8 cellular contexts compared by ENCODE assay signal in genomic region chr15:52558196-52558595, GRCh38. TPM values are rescaled to one million over a fixed set of nuclear protein-coding genes. Genes with fewer than 3 reads are reported as not detected.
A peak's percentile ranks its signal among the peaks of the same experiment; 100 is the strongest.
DNase-seq lines count a peak whose midpoint lies in the region; ATAC-seq and TF ChIP-seq lines count a peak whose summit lies in the region.

No MANE protein-coding gene starts in this region.

- H3K4me1 ChIP-seq in lower lobe of right lung (peaks cover 64% of the 10 kb centered on the region), OCI-LY7 (ENCODE audit: insufficient read depth, low read length, poor library complexity, severe bottlenecking) (peaks cover 7% of the 10 kb centered on the region), spleen (peaks cover 3 to 88% (median 68%) of the 10 kb centered on the region in 6 donors), heart right ventricle (peaks cover 3 to 85% (median 65%) of the 10 kb centered on the region in 9 donors)

- ATAC-seq in GM21423 (IDR thresholded peaks at IDR 0.05; ENCODE audit: unreplicated experiment), result peak; percentile 75
- peak; percentile 80 to 81 for ATAC-seq in activated T-cell treated with anti-CD3 and anti-CD28 coated beads, Interleukin-2, amount 50 U/mL, for 72 hours (replicated peaks in 1 of 2)
- ATAC-seq in lower lobe of right lung, result peak; percentile 32 to 67
- ATAC-seq in heart right ventricle, result no peak

- no peak overlapping the region for H2AFZ ChIP-seq in OCI-LY7 (ENCODE audit: low read length)

- H3K27ac ChIP-seq in lower lobe of right lung (no peak overlapping the region), OCI-LY7 (ENCODE audit: low read depth, low read length, poor library complexity, severe bottlenecking) (no peak overlapping the region), spleen (no peak overlapping the region), heart right ventricle (peak overlapping the region in 1 of 10 donors; percentile 23)

- intact Hi-C loops in CD14-positive monocyte (cut with micrococcal nuclease), result no loop called here
- intact Hi-C loops in lower lobe of right lung (cut with DNase I), result no loop called here
- intact Hi-C loops in OCI-LY7 (cut with micrococcal nuclease; ENCODE audit: unreplicated experiment), result no loop called here
- intact Hi-C loops in spleen (cut with DNase I; ENCODE audit: low total_unique reads), result no loop called here
- intact Hi-C loops in heart right ventricle (cut with DNase I), result no loop called here

- TF ChIP-seq POLR2A in spleen (IDR thresholded peaks at IDR 0.05), result no peak

- CTCF ChIA-PET in OCI-LY7 (lab: Charles Lee; ENCODE audit: unreplicated experiment), result interaction anchor here (1.0 kb wide), 1 partner anchor 255 kb away, joined by 5 read pairs; no protein-coding TSS in a partner anchor

- no peaks in the 10 kb centered on the region for H3K9me2 ChIP-seq in OCI-LY7 (ENCODE audit: insufficient read depth, low read length)

- peaks cover 25 to 41% of the 10 kb centered on the region in 2 donors for H3K36me3 Mint-ChIP-seq in CD14-positive monocyte
- peaks cover 7 to 34% of the 10 kb centered on the region in 2 donors for H3K36me3 Mint-ChIP-seq in activated T-cell treated with anti-CD3 and anti-CD28 coated beads, Interleukin-2, amount 50 U/mL, for 72 hours (ENCODE audit: insufficient read depth in 2 of 2)

- no TSS peak for BruUV-seq in OCI-LY7 (replicated peaks; lab: Mats Ljungman, UMichigan)

- no peaks in the 10 kb centered on the region; the same call in 1 of the 2 replicates for H4K20me1 ChIP-seq in OCI-LY7 (ENCODE audit: insufficient read depth, low read length)

- peak overlapping the region in 1 of 2 donors; percentile 16 for H3K4me3 Mint-ChIP-seq in CD14-positive monocyte
- peak overlapping the region; percentile 75 to 89 for H3K4me3 Mint-ChIP-seq in activated T-cell treated with anti-CD3 and anti-CD28 coated beads, Interleukin-2, amount 50 U/mL, for 72 hours

- peaks cover 43% of the 10 kb centered on the region for H3K4me1 Mint-ChIP-seq in CD14-positive monocyte
- peaks cover 76% of the 10 kb centered on the region for H3K4me1 Mint-ChIP-seq in activated T-cell treated with anti-CD3 and anti-CD28 coated beads, Interleukin-2, amount 50 U/mL, for 72 hours (ENCODE audit: low read depth)

- H3K79me2 ChIP-seq in OCI-LY7 (ENCODE audit: insufficient read depth, low read depth, low read length), result peaks cover 100% of the 10 kb centered on the region

- peak overlapping the region in 4 of 7 donors; percentile 26 to 82 (median 56) for H3K27ac Mint-ChIP-seq in CD14-positive monocyte
- peak overlapping the region; percentile 98 for H3K27ac Mint-ChIP-seq in activated T-cell treated with anti-CD3 and anti-CD28 coated beads, Interleukin-2, amount 50 U/mL, for 72 hours

- no peak overlapping the region for H3K4me3 ChIP-seq in lower lobe of right lung
- H3K4me3 ChIP-seq in OCI-LY7 (ENCODE audit: low read depth, low read length, poor library complexity, severe bottlenecking), result no peak overlapping the region
- H3K4me3 ChIP-seq in spleen, result no peak overlapping the region
- H3K4me3 ChIP-seq in heart right ventricle, result no peak overlapping the region

- peaks cover 22% of the 10 kb centered on the region for H3K36me3 ChIP-seq in lower lobe of right lung
- H3K36me3 ChIP-seq in OCI-LY7 (ENCODE audit: insufficient read depth, low read length), result peaks cover 96% of the 10 kb centered on the region
- peaks cover 0 to 43% (median 9%) of the 10 kb centered on the region in 6 donors for H3K36me3 ChIP-seq in spleen
- peaks cover 0 to 38% (median 5%) of the 10 kb centered on the region in 9 donors for H3K36me3 ChIP-seq in heart right ventricle

- no peaks in the 10 kb centered on the region for H3K9me3 Mint-ChIP-seq in CD14-positive monocyte
- peaks cover 0 to 2% of the 10 kb centered on the region in 2 donors for H3K9me3 Mint-ChIP-seq in activated T-cell treated with anti-CD3 and anti-CD28 coated beads, Interleukin-2, amount 50 U/mL, for 72 hours

- WGBS in spleen, 5 donors, result 70 to 88% (median 82%) methylated on average over 5 of the region's 5 CpGs
- WGBS in heart right ventricle, 2 donors, result 91 to 96% methylated on average over 5 of the region's 5 CpGs

- POLR2A ChIA-PET in OCI-LY7 (lab: Charles Lee), result interaction anchor here (0.5 to 2.1 kb wide), 4 partner anchors 9 to 304 kb away, joined by 3 to 6 read pairs (median 5); partner anchors contain the start of gene ARPP19

- TF ChIP-seq CTCF in CD14-positive monocyte (IDR thresholded peaks at IDR 0.05) (no peak), lower lobe of right lung (IDR thresholded peaks at IDR 0.05) (no peak), OCI-LY7 (conservative IDR thresholded peaks at IDR 0.05; ENCODE audit: low read length) (no peak), spleen (IDR thresholded peaks at IDR 0.05 in 8 of 11, conservative IDR thresholded peaks at IDR 0.05 in 3 of 11) (no peak), heart right ventricle (IDR thresholded peaks at IDR 0.05) (no peak)

- H3K27me3 Mint-ChIP-seq in CD14-positive monocyte (ENCODE audit: low read depth in 3 of 3), result no peaks in the 10 kb centered on the region
- H3K27me3 Mint-ChIP-seq in activated T-cell treated with anti-CD3 and anti-CD28 coated beads, Interleukin-2, amount 50 U/mL, for 72 hours (ENCODE audit: low read depth), result no peaks in the 10 kb centered on the region

- DNase-seq in CD14-positive monocyte (ENCODE audit: low spot score), result no peak
- DNase-seq in HK-2 (ENCODE audit: unreplicated experiment), result peak; percentile 50
- DNase-seq in activated T-cell treated with anti-CD3 and anti-CD28 coated beads, Interleukin-2, amount 50 U/mL, for 72 hours, result peak; percentile 68 to 83
- DNase-seq in lower lobe of right lung, result no peak
- DNase-seq in OCI-LY7 (ENCODE audit: low spot score), result no peak
- DNase-seq in spleen, result no peak
- no peak for DNase-seq in heart right ventricle

- H3K4me2 ChIP-seq in OCI-LY7 (ENCODE audit: low read length), result no peak overlapping the region

- H3K9me3 ChIP-seq in lower lobe of right lung (no peaks in the 10 kb centered on the region), OCI-LY7 (ENCODE audit: low read length) (peaks cover 18% of the 10 kb centered on the region; the same call in 1 of the 2 replicates), spleen (no peaks in the 10 kb centered on the region), heart right ventricle (no peaks in the 10 kb centered on the region)

- H3K27me3 ChIP-seq in lower lobe of right lung (ENCODE audit: low read depth) (no peaks in the 10 kb centered on the region), spleen (replicated peaks in 1 of 7) (no peaks in the 10 kb centered on the region), heart right ventricle (no peaks in the 10 kb centered on the region)

RNA-seq across cellular contexts. Expression of gene ARPP19, which starts 10.6 kb away (rescaled TPM):
- polyA plus RNA-seq in CD14-positive monocyte (10 to 100 TPM; 44.4 to 48.3 TPM), spleen (10 to 100 TPM; 18.3 to 33.8 (median 23.4) TPM), heart right ventricle (10 to 100 TPM; 20.1 to 60.4 TPM)
- total RNA-seq in activated T-cell treated with anti-CD3 and anti-CD28 coated beads, Interleukin-2, amount 50 U/mL, for 72 hours, result 100 to 1,000 TPM; 128 to 143 TPM
- total RNA-seq in lower lobe of right lung (150 TPM), OCI-LY7 (2022) (92.9 and 101 TPM in 2 replicates), spleen (100 to 1,000 TPM in 5 of 7 donors, 10 to 100 TPM in 2; 95.9 to 132 (median 111) TPM), heart right ventricle (100 to 1,000 TPM; 121 to 166 (median 147) TPM)
- 48.0 and 68.3 TPM in 2 replicates for total RNA-seq in OCI-LY7 (2014; rRNA removed; shearing (Covaris generic))

RNA-seq across cellular contexts. Expression of gene MYO5A, which starts 29.5 kb away (rescaled TPM):
- polyA plus RNA-seq in CD14-positive monocyte (10 to 100 TPM in 1 of 2 donors, 1 to 10 TPM in 1; 6.9 to 16.6 TPM), spleen (1 to 10 TPM; 4.7 to 6.4 (median 6.3) TPM), heart right ventricle (1 to 10 TPM; 3.1 to 3.7 TPM)
- 10 to 100 TPM; 29.6 to 37.2 TPM for total RNA-seq in activated T-cell treated with anti-CD3 and anti-CD28 coated beads, Interleukin-2, amount 50 U/mL, for 72 hours
- total RNA-seq in lower lobe of right lung (36.1 TPM), OCI-LY7 (2022) (41.9 and 42.0 TPM in 2 replicates), spleen (10 to 100 TPM; 30.9 to 48.3 (median 39.1) TPM), heart right ventricle (10 to 100 TPM in 1 of 10 donors, 1 to 10 TPM in 9; 5.0 to 15.7 (median 6.9) TPM)
- 29.0 and 31.8 TPM in 2 replicates for total RNA-seq in OCI-LY7 (2014; rRNA removed; shearing (Covaris generic))

Comparison
In these comparisons a context has a peak if more than half of its experiments do, and no peak if none do; other contexts are left out.
1. DNase-seq: peak in HK-2 (single experiment) and activated T-cell treated with anti-CD3 and anti-CD28 coated beads, Interleukin-2, amount 50 U/mL, for 72 hours (2 of 2); none in CD14-positive monocyte (single experiment), lower lobe of right lung (single experiment), OCI-LY7 (single experiment), spleen (single experiment) and heart right ventricle (0 of 2).
2. ATAC-seq: peak in GM21423 (single experiment), activated T-cell treated with anti-CD3 and anti-CD28 coated beads, Interleukin-2, amount 50 U/mL, for 72 hours (2 of 2) and lower lobe of right lung (2 of 2); none in heart right ventricle (0 of 8).